17 cellular contexts compared by ENCODE assay signal in the genomic region with DNA sequence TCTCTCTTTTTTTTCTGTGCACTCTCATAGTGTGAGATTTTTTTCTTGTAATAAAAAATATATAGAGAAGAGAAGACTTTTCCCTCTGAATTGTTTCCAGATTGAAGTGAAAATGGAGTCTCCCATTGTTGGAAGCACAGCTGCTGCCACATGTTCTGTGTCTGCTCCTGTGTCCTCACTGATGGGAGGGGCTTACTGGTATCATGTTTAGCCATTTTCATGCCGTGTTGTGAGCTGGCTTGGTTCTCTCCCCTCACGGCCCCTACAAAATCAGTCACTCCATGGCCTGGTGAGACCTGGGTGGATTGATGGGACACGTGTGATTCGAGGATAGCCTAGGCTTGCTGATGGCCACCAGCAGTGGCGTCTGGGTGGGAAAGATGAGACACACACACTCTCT.
"Had no signal": no experiment of that assay in that cellular context is flagged by ENCODE, and none has a peak within 500 bp of the region (broad histone marks: within the 10 kb centered on the region; RNA-seq: fewer than 3 reads in every experiment).

No MANE protein-coding gene starts in this region.

- H3K9me3 ChIP-seq: left lung, spleen, thoracic aorta had no signal

- H3K4me3 ChIP-seq: left lung, spleen, thoracic aorta had no signal

- DNase-seq: activated CD4-positive, alpha-beta T cell treated with anti-CD3 and anti-CD28 coated beads for 1 hour; activated CD4-positive, alpha-beta T cell treated with anti-CD3 and anti-CD28 coated beads, Interleukin-2, amount 50 U/mL, for 1 hour; activated CD8-positive, alpha-beta T cell treated with anti-CD3 and anti-CD28 coated beads, Interleukin-2, amount 10 ng/mL, durations not matched to agents 7 days and 5 days; activated gamma-delta T cell; aorta; effector CD4-positive, alpha-beta T cell; foreskin keratinocyte; immature natural killer cell; left lung; mammary epithelial cell; midbrain; natural killer cell; spleen; stimulated activated CD4-positive, alpha-beta T cell treated with anti-CD3 and anti-CD28 coated beads, Interleukin-4, amount 100 ng/mL, for 1 hour; stimulated activated naive CD4-positive, alpha-beta T cell had no signal

- H3K36me3 ChIP-seq: left lung, spleen, thoracic aorta had no signal

- ATAC-seq: activated CD8-positive, alpha-beta T cell treated with anti-CD3 and anti-CD28 coated beads, Interleukin-2, amount 10 ng/mL, durations not matched to agents 7 days and 5 days; activated naive CD4-positive, alpha-beta T cell treated with anti-CD3 and anti-CD28 coated beads, Interleukin-2, amount 50 U/mL, for 72 hours; foreskin keratinocyte; left lung; natural killer cell had no signal

- H3K4me1 ChIP-seq: foreskin keratinocyte, spleen had no signal

- H3K27me3 ChIP-seq: foreskin keratinocyte, left lung, spleen had no signal

- H3K27ac ChIP-seq: foreskin keratinocyte, left lung, spleen, thoracic aorta had no signal
